In the genomic region with DNA sequence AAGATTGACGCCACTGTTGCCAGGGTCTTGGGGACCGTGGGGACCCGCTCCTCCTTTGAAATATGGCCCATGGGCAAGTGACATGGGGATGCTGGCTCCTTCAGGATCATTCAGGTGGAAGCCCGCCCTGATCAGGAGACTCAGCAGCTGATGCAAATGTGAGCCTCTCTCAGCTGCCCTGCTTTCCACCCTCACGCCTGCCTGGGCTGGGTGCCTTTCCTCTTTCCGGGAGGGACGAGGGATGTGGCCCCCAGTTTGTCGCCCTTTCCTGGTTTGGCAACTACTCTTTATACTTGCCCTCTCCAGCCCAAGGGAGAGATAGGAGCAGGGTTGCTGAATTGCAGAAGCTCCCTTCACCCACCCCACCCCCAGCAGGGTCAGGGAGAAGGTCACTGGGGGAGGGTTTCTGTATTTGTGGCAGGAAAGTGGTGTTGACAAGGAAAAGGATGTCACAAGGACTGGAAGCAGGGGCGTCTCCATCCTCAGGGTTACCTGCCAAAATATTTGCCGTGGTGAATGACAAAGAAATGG, we compare ENCODE assay signal across 1 cellular context.
TF ChIP-seq lines count a peak whose summit lies in the region.

No MANE protein-coding gene starts in this region.

TF ChIP-seq in HepG2, 621 proteins besides CTCF, POLR2A, EP300 and RAD21 (continued from another document and continues in another):
- TF ChIP-seq, protein P1, sequence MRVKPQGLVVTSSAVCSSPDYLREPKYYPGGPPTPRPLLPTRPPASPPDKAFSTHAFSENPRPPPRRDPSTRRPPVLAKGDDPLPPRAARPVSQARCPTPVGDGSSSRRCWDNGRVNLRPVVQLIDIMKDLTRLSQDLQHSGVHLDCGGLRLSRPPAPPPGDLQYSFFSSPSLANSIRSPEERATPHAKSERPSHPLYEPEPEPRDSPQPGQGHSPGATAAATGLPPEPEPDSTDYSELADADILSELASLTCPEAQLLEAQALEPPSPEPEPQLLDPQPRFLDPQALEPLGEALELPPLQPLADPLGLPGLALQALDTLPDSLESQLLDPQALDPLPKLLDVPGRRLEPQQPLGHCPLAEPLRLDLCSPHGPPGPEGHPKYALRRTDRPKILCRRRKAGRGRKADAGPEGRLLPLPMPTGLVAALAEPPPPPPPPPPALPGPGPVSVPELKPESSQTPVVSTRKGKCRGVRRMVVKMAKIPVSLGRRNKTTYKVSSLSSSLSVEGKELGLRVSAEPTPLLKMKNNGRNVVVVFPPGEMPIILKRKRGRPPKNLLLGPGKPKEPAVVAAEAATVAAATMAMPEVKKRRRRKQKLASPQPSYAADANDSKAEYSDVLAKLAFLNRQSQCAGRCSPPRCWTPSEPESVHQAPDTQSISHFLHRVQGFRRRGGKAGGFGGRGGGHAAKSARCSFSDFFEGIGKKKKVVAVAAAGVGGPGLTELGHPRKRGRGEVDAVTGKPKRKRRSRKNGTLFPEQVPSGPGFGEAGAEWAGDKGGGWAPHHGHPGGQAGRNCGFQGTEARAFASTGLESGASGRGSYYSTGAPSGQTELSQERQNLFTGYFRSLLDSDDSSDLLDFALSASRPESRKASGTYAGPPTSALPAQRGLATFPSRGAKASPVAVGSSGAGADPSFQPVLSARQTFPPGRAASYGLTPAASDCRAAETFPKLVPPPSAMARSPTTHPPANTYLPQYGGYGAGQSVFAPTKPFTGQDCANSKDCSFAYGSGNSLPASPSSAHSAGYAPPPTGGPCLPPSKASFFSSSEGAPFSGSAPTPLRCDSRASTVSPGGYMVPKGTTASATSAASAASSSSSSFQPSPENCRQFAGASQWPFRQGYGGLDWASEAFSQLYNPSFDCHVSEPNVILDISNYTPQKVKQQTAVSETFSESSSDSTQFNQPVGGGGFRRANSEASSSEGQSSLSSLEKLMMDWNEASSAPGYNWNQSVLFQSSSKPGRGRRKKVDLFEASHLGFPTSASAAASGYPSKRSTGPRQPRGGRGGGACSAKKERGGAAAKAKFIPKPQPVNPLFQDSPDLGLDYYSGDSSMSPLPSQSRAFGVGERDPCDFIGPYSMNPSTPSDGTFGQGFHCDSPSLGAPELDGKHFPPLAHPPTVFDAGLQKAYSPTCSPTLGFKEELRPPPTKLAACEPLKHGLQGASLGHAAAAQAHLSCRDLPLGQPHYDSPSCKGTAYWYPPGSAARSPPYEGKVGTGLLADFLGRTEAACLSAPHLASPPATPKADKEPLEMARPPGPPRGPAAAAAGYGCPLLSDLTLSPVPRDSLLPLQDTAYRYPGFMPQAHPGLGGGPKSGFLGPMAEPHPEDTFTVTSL (CRISPR knock-in tag; IDR thresholded peaks at IDR 0.05; ENCODE audit: borderline replicate concordance) = peak; percentile 78; the same call in 1 of the 2 replicates
- TF ChIP-seq CREB1 (IDR thresholded peaks at IDR 0.05) (no peak), CREB1 (CRISPR knock-in tag; IDR thresholded peaks at IDR 0.05) (peak; percentile 63; the same call in 1 of the 2 replicates), FOXA3 (CRISPR knock-in tag; IDR thresholded peaks at IDR 0.05) (peak; percentile 92), FOXP1 (IDR thresholded peaks at IDR 0.05) (no peak), FOXP1 (CRISPR knock-in tag; IDR thresholded peaks at IDR 0.05) (peak; percentile 81; the same call in 1 of the 2 replicates), BORCS8-MEF2B (CRISPR knock-in tag; IDR thresholded peaks at IDR 0.05) (no peak), RELA (CRISPR knock-in tag; IDR thresholded peaks at IDR 0.05) (no peak), PAXIP1 (CRISPR knock-in tag; conservative IDR thresholded peaks at IDR 0.05) (peak; percentile 93), ZNF724P (CRISPR knock-in tag; IDR thresholded peaks at IDR 0.05; ENCODE audit: borderline replicate concordance) (no peak), ATF7-NPFF (CRISPR knock-in tag; IDR thresholded peaks at IDR 0.05; ENCODE audit: low read depth) (no peak), HDAC1 (CRISPR knock-in tag; IDR thresholded peaks at IDR 0.05) (peak; percentile 55; the same call in 1 of the 2 replicates), ETV5 (CRISPR knock-in tag; IDR thresholded peaks at IDR 0.05; ENCODE audit: borderline replicate concordance) (peak; percentile 90), THYN1 (CRISPR knock-in tag; IDR thresholded peaks at IDR 0.05; ENCODE audit: borderline replicate concordance, low read depth) (no peak), ZNF720 (CRISPR knock-in tag; IDR thresholded peaks at IDR 0.05) (no peak), ZNF430 (CRISPR knock-in tag; IDR thresholded peaks at IDR 0.05) (no peak), NFE2 (CRISPR knock-in tag; IDR thresholded peaks at IDR 0.05) (no peak), ZNF800 (CRISPR knock-in tag; IDR thresholded peaks at IDR 0.05) (no peak), ZEB1 (IDR thresholded peaks at IDR 0.05; ENCODE audit: insufficient replicate concordance, low read depth) (peak; percentile 76), TCF7 (IDR thresholded peaks at IDR 0.05; ENCODE audit: low read depth) (peak; percentile 75), BCL6 (CRISPR knock-in tag; IDR thresholded peaks at IDR 0.05) (peak; percentile 90), ISL2 (CRISPR knock-in tag; IDR thresholded peaks at IDR 0.05) (peak; percentile 70; the same call in 1 of the 2 replicates), ZNF883 (CRISPR knock-in tag; IDR thresholded peaks at IDR 0.05; ENCODE audit: not compliant biosample characterization) (no peak), HDAC2 (CRISPR knock-in tag; IDR thresholded peaks at IDR 0.05) (peak; percentile 93), ZNF232 (CRISPR knock-in tag; IDR thresholded peaks at IDR 0.05; ENCODE audit: borderline replicate concordance) (peak; percentile 48; the same call in 1 of the 2 replicates), ZBTB14 (CRISPR knock-in tag; IDR thresholded peaks at IDR 0.05) (no peak), ZNF264 (CRISPR knock-in tag; IDR thresholded peaks at IDR 0.05) (peak; percentile 84), ZNF180 (CRISPR knock-in tag; IDR thresholded peaks at IDR 0.05; ENCODE audit: borderline replicate concordance, low read depth) (no peak), HNF4A (CRISPR knock-in tag; IDR thresholded peaks at IDR 0.05) (peak; percentile 84), ZFX (CRISPR knock-in tag; IDR thresholded peaks at IDR 0.05; ENCODE audit: low read depth) (no peak)
- TF ChIP-seq, protein P2, sequence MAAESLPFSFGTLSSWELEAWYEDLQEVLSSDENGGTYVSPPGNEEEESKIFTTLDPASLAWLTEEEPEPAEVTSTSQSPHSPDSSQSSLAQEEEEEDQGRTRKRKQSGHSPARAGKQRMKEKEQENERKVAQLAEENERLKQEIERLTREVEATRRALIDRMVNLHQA (CRISPR knock-in tag; IDR thresholded peaks at IDR 0.05) = no peak
- TF ChIP-seq, protein P3, sequence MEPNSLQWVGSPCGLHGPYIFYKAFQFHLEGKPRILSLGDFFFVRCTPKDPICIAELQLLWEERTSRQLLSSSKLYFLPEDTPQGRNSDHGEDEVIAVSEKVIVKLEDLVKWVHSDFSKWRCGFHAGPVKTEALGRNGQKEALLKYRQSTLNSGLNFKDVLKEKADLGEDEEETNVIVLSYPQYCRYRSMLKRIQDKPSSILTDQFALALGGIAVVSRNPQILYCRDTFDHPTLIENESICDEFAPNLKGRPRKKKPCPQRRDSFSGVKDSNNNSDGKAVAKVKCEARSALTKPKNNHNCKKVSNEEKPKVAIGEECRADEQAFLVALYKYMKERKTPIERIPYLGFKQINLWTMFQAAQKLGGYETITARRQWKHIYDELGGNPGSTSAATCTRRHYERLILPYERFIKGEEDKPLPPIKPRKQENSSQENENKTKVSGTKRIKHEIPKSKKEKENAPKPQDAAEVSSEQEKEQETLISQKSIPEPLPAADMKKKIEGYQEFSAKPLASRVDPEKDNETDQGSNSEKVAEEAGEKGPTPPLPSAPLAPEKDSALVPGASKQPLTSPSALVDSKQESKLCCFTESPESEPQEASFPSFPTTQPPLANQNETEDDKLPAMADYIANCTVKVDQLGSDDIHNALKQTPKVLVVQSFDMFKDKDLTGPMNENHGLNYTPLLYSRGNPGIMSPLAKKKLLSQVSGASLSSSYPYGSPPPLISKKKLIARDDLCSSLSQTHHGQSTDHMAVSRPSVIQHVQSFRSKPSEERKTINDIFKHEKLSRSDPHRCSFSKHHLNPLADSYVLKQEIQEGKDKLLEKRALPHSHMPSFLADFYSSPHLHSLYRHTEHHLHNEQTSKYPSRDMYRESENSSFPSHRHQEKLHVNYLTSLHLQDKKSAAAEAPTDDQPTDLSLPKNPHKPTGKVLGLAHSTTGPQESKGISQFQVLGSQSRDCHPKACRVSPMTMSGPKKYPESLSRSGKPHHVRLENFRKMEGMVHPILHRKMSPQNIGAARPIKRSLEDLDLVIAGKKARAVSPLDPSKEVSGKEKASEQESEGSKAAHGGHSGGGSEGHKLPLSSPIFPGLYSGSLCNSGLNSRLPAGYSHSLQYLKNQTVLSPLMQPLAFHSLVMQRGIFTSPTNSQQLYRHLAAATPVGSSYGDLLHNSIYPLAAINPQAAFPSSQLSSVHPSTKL (CRISPR knock-in tag; IDR thresholded peaks at IDR 0.05) = peak; percentile 94
- TF ChIP-seq, protein P4, sequence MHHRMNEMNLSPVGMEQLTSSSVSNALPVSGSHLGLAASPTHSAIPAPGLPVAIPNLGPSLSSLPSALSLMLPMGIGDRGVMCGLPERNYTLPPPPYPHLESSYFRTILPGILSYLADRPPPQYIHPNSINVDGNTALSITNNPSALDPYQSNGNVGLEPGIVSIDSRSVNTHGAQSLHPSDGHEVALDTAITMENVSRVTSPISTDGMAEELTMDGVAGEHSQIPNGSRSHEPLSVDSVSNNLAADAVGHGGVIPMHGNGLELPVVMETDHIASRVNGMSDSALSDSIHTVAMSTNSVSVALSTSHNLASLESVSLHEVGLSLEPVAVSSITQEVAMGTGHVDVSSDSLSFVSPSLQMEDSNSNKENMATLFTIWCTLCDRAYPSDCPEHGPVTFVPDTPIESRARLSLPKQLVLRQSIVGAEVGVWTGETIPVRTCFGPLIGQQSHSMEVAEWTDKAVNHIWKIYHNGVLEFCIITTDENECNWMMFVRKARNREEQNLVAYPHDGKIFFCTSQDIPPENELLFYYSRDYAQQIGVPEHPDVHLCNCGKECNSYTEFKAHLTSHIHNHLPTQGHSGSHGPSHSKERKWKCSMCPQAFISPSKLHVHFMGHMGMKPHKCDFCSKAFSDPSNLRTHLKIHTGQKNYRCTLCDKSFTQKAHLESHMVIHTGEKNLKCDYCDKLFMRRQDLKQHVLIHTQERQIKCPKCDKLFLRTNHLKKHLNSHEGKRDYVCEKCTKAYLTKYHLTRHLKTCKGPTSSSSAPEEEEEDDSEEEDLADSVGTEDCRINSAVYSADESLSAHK (CRISPR knock-in tag; IDR thresholded peaks at IDR 0.05; ENCODE audit: borderline replicate concordance) = no peak
- TF ChIP-seq, protein P5, sequence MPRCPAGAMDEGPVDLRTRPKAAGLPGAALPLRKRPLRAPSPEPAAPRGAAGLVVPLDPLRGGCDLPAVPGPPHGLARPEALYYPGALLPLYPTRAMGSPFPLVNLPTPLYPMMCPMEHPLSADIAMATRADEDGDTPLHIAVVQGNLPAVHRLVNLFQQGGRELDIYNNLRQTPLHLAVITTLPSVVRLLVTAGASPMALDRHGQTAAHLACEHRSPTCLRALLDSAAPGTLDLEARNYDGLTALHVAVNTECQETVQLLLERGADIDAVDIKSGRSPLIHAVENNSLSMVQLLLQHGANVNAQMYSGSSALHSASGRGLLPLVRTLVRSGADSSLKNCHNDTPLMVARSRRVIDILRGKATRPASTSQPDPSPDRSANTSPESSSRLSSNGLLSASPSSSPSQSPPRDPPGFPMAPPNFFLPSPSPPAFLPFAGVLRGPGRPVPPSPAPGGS (CRISPR knock-in tag; IDR thresholded peaks at IDR 0.05) = 0 out of 2 replicates have a peak, but pooled peaks have one; percentile 46
- TF ChIP-seq, protein P6, sequence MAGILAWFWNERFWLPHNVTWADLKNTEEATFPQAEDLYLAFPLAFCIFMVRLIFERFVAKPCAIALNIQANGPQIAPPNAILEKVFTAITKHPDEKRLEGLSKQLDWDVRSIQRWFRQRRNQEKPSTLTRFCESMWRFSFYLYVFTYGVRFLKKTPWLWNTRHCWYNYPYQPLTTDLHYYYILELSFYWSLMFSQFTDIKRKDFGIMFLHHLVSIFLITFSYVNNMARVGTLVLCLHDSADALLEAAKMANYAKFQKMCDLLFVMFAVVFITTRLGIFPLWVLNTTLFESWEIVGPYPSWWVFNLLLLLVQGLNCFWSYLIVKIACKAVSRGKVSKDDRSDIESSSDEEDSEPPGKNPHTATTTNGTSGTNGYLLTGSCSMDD (CRISPR knock-in tag; IDR thresholded peaks at IDR 0.05) = no peak
